In the genomic region with DNA sequence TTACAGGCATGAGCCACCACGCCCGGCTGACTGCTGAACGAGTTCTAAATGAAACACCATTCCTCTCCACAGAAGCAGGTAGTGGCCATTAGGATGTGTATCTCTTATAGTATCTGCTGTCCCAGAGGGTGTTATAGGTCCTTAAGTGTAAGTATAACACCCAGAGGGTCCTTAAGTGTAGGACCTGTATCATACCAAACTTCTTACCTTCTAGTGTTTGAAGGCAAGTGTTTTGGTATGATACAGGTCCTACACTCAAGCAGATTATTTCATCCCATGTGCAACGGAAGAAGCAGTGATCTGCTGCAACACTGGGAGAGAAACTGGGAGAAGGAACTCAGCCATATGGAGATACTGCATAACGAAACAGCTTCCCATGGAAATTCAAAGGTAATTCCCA, we compare ENCODE assay signal across 37 cellular contexts. TPM values are rescaled to one million over a fixed set of nuclear protein-coding genes. Genes with fewer than 3 reads are reported as not detected.
"Had no signal": no experiment of that assay in that cellular context is flagged by ENCODE, and none has a peak within 500 bp of the region (broad histone marks: within the 10 kb centered on the region; RNA-seq: fewer than 3 reads in every experiment).

No MANE protein-coding gene starts in this region.

- FAIRE-seq: endometrium, endothelial cell of umbilical vein had no signal

- H3K36me3 ChIP-seq: adrenal gland, colonic mucosa, esophagus squamous epithelium, gastroesophageal sphincter, heart right ventricle, WERI-Rb-1 had no signal

- H3K27me3 ChIP-seq: adrenal gland, body of pancreas, colonic mucosa had no signal

- H3K36me3 Mint-ChIP-seq: activated naive CD4-positive, alpha-beta T cell treated with anti-CD3 and anti-CD28 coated beads, Interleukin-2, amount 50 U/mL, for 24 hours; activated naive CD8-positive, alpha-beta T cell treated with anti-CD3 and anti-CD28 coated beads for 36 hours had no signal

- H3K27ac ChIP-seq: adrenal gland, body of pancreas, colonic mucosa, epithelial cell of prostate, esophagus squamous epithelium, gastroesophageal sphincter, heart right ventricle, WERI-Rb-1 had no signal

- ATAC-seq: activated CD4-positive, CD25-positive, alpha-beta regulatory T cell treated with anti-CD3 and anti-CD28 coated beads, Interleukin-2, amount 50 U/mL, for 24 hours; activated CD8-positive, alpha-beta T cell treated with anti-CD3 and anti-CD28 coated beads for 36 hours; activated naive CD8-positive, alpha-beta T cell treated with anti-CD3 and anti-CD28 coated beads, Interleukin-2, amount 50 U/mL, for 24 hours; activated T-cell treated with anti-CD3 and anti-CD28 coated beads, Interleukin-2, amount 50 U/mL, for 4 hours; body of pancreas; gastroesophageal sphincter; heart right ventricle; T-helper 17 cell had no signal

- H3K4me3 ChIP-seq: adrenal gland, body of pancreas, colonic mucosa, esophagus squamous epithelium, gastroesophageal sphincter, heart right ventricle had no signal

- H3K27ac Mint-ChIP-seq: activated B cell treated with CpG ODN at 0.5 μM for 24 hours; activated CD8-positive, alpha-beta T cell treated with anti-CD3 and anti-CD28 coated beads for 36 hours; activated naive CD4-positive, alpha-beta T cell treated with anti-CD3 and anti-CD28 coated beads for 36 hours; activated naive CD4-positive, alpha-beta T cell treated with anti-CD3 and anti-CD28 coated beads, Interleukin-2, amount 50 U/mL, for 24 hours; activated naive CD8-positive, alpha-beta T cell treated with anti-CD3 and anti-CD28 coated beads for 36 hours; activated naive CD8-positive, alpha-beta T cell treated with anti-CD3 and anti-CD28 coated beads, Interleukin-2, amount 50 U/mL, for 24 hours; activated T-helper 1 cell treated with anti-CD3 and anti-CD28 coated beads, Interleukin-12 subunit alpha, Interleukin-12 subunit beta, Interleukin-2, Interleukin-4 antibody, amounts not matched to agents 30 ng/mL and 10 ng/mL and 1 ng/mL, durations not matched to agents 14 hours and 24 hours and 36 hours; activated T-helper 2 cell treated with anti-CD3 and anti-CD28 coated beads, Interferon-gamma antibody, Interleukin-2, Interleukin-4, amounts not matched to agents 10 μg/mL and 5 μg/mL and 100 μg/mL, durations not matched to agents 14 hours and 24 hours and 36 hours; T-helper 17 cell; T-helper 2 cell treated with Interferon-gamma antibody and Interleukin-4, amounts not matched to agents 5 μg/mL and 100 μg/mL, for 36 hours had no signal

- H3K4me1 ChIP-seq: adrenal gland, body of pancreas, colonic mucosa, gastroesophageal sphincter had no signal

- H3K4me3 Mint-ChIP-seq: activated B cell treated with CpG ODN at 0.5 μM for 24 hours; activated CD8-positive, alpha-beta T cell treated with anti-CD3 and anti-CD28 coated beads for 36 hours; activated naive CD4-positive, alpha-beta T cell treated with anti-CD3 and anti-CD28 coated beads for 36 hours; activated naive CD8-positive, alpha-beta T cell treated with anti-CD3 and anti-CD28 coated beads for 36 hours; activated naive CD8-positive, alpha-beta T cell treated with anti-CD3 and anti-CD28 coated beads, Interleukin-2, amount 50 U/mL, for 24 hours; activated T-cell treated with anti-CD3 and anti-CD28 coated beads, Interleukin-2, amount 50 U/mL, for 4 hours; activated T-helper 1 cell treated with anti-CD3 and anti-CD28 coated beads, Interleukin-12 subunit alpha, Interleukin-12 subunit beta, Interleukin-2, Interleukin-4 antibody, amounts not matched to agents 30 ng/mL and 10 ng/mL and 1 ng/mL, durations not matched to agents 14 hours and 24 hours and 36 hours; T-helper 17 cell; T-helper 2 cell treated with Interferon-gamma antibody and Interleukin-4, amounts not matched to agents 5 μg/mL and 100 μg/mL, for 36 hours had no signal

- H3K4me1 Mint-ChIP-seq: activated B cell treated with CpG ODN at 0.5 μM for 24 hours, T-helper 17 cell had no signal

- H3K9me3 ChIP-seq: adrenal gland, body of pancreas, colonic mucosa, esophagus squamous epithelium had no signal

- H3K9me3 Mint-ChIP-seq: activated CD8-positive, alpha-beta T cell treated with anti-CD3 and anti-CD28 coated beads for 36 hours; activated naive CD4-positive, alpha-beta T cell treated with anti-CD3 and anti-CD28 coated beads for 36 hours; activated naive CD8-positive, alpha-beta T cell treated with anti-CD3 and anti-CD28 coated beads for 36 hours; activated naive CD8-positive, alpha-beta T cell treated with anti-CD3 and anti-CD28 coated beads, Interleukin-2, amount 50 U/mL, for 24 hours; activated T-cell treated with anti-CD3 and anti-CD28 coated beads, Interleukin-2, amount 50 U/mL, for 4 hours; activated T-helper 1 cell treated with anti-CD3 and anti-CD28 coated beads, Interleukin-12 subunit alpha, Interleukin-12 subunit beta, Interleukin-2, Interleukin-4 antibody, amounts not matched to agents 30 ng/mL and 10 ng/mL and 1 ng/mL, durations not matched to agents 14 hours and 24 hours and 36 hours; activated T-helper 2 cell treated with anti-CD3 and anti-CD28 coated beads, Interferon-gamma antibody, Interleukin-2, Interleukin-4, amounts not matched to agents 10 μg/mL and 5 μg/mL and 100 μg/mL, durations not matched to agents 14 hours and 24 hours and 36 hours; T-helper 2 cell treated with Interferon-gamma antibody and Interleukin-4, amounts not matched to agents 5 μg/mL and 100 μg/mL, for 36 hours had no signal

- DNase-seq: activated B cell treated with CpG ODN at 0.5 μM for 24 hours; activated CD4-positive, alpha-beta T cell treated with anti-CD3 and anti-CD28 coated beads for 48 hours; activated CD4-positive, alpha-beta T cell treated with anti-CD3 and anti-CD28 coated beads, Interleukin-2, amount 50 U/mL, for 1 hour; activated CD4-positive, alpha-beta T cell treated with anti-CD3 and anti-CD28 coated beads, Interleukin-2, amount 50 U/mL, for 48 hours; activated CD8-positive, alpha-beta memory T cell treated with anti-CD3 and anti-CD28 coated beads for 24 hours; activated CD8-positive, alpha-beta T cell treated with anti-CD3 and anti-CD28 coated beads for 36 hours; activated effector memory CD4-positive, alpha-beta T cell treated with anti-CD3 and anti-CD28 coated beads, Interleukin-2, amount 50 U/mL, for 16 hours; activated naive CD4-positive, alpha-beta T cell treated with anti-CD3 and anti-CD28 coated beads for 36 hours; activated naive CD8-positive, alpha-beta T cell treated with anti-CD3 and anti-CD28 coated beads for 36 hours; activated naive CD8-positive, alpha-beta T cell treated with anti-CD3 and anti-CD28 coated beads, Interleukin-2, amount 50 U/mL, for 24 hours; activated T-cell treated with anti-CD3 and anti-CD28 coated beads, Interleukin-2, amount 50 U/mL, for 4 hours; adrenal gland; amygdala; aorta; body of pancreas; caudate nucleus; colonic mucosa; effector CD8-positive, alpha-beta T cell; esophagus squamous epithelium; foreskin melanocyte; heart right ventricle; T-helper 17 cell; T1000; WERI-Rb-1 had no signal

RNA-seq across cellular contexts. Expression of a gene that starts 17.4 kb away (rescaled TPM):
- total RNA-seq: activated B cell treated with CpG ODN at 0.5 μM for 24 hours; activated CD8-positive, alpha-beta T cell treated with anti-CD3 and anti-CD28 coated beads for 36 hours; activated naive CD4-positive, alpha-beta T cell treated with anti-CD3 and anti-CD28 coated beads for 36 hours; activated naive CD8-positive, alpha-beta T cell treated with anti-CD3 and anti-CD28 coated beads for 36 hours; activated T-helper 2 cell treated with anti-CD3 and anti-CD28 coated beads, Interferon-gamma antibody, Interleukin-2, Interleukin-4, amounts not matched to agents 10 μg/mL and 5 μg/mL and 100 μg/mL, durations not matched to agents 14 hours and 24 hours and 36 hours; dermis microvascular lymphatic vessel endothelial cell; endothelial cell of umbilical vein; fibroblast of lung; fibroblast of villous mesenchyme; glomerular endothelial cell; T-helper 17 cell had no signal
